ENCODE assay signal across 27 cellular contexts in genomic region chrX:140360284-140360683, GRCh38.
DNase-seq lines count a peak whose midpoint lies in the region; TF ChIP-seq lines count a peak whose summit lies in the region.
"Had no signal": no experiment of that assay in that cellular context is flagged by ENCODE, and none has a peak within 500 bp of the region (broad histone marks: within the 10 kb centered on the region; RNA-seq: fewer than 3 reads in every experiment).

No MANE protein-coding gene starts in this region.

- peaks cover 26% of the 10 kb centered on the region for H3K27me3 Mint-ChIP-seq in H9 (ENCODE audit: low read depth)
- peaks cover 7% of the 10 kb centered on the region for H3K27me3 Mint-ChIP-seq in nephron progenitor cell (ENCODE audit: low read depth, poor library complexity)
- H3K27me3 Mint-ChIP-seq: activated CD4-positive, alpha-beta T cell treated with anti-CD3 and anti-CD28 coated beads for 36 hours; activated naive CD8-positive, alpha-beta T cell; stimulated activated naive B cell treated with anti-CD40 and anti-IgM and Interleukin-4, amounts not matched to agents 10 μg/mL and 1 μg/mL and 100 μg/mL, for 72 hours had no signal

- H4K20me1 ChIP-seq in H9 (ENCODE audit: control insufficient read depth, insufficient read depth, insufficient read length) = no peaks in the 10 kb centered on the region

- no peak overlapping the region for H2BK5ac ChIP-seq in H9 (ENCODE audit: insufficient read length, low read length)

- H3K27ac ChIP-seq in H9 (ENCODE audit: insufficient read length, low read depth, low read length) = no peak overlapping the region
- H3K27ac ChIP-seq: 22Rv1, C4-2B, gastrocnemius medialis had no signal

- no peaks in the 10 kb centered on the region for H3K23me2 ChIP-seq in H9 (ENCODE audit: insufficient read length, low read depth, low read length, poor library complexity, severe bottlenecking)

- no peak overlapping the region for H3K4me3 Mint-ChIP-seq in H9
- H3K4me3 Mint-ChIP-seq in nephron progenitor cell = no peak overlapping the region
- H3K4me3 Mint-ChIP-seq: activated CD4-positive, alpha-beta T cell treated with anti-CD3 and anti-CD28 coated beads for 36 hours; activated naive CD8-positive, alpha-beta T cell; immature natural killer cell; stimulated activated naive B cell treated with anti-CD40 and anti-IgM and Interleukin-4, amounts not matched to agents 10 μg/mL and 1 μg/mL and 100 μg/mL, for 72 hours; T-helper 2 cell treated with Interferon-gamma antibody and Interleukin-4, amounts not matched to agents 5 μg/mL and 100 μg/mL, for 36 hours had no signal

- no peak overlapping the region for H2AK5ac ChIP-seq in H9 (ENCODE audit: insufficient read length, low read length)

- no peak overlapping the region for H2BK20ac ChIP-seq in H9 (ENCODE audit: low read depth, low read length, poor library complexity, severe bottlenecking)

- no peak overlapping the region for H3K18ac ChIP-seq in H9 (ENCODE audit: insufficient read length, low read depth, low read length)

- no peak overlapping the region for H3K23ac ChIP-seq in H9 (ENCODE audit: insufficient read length, low read depth, low read length)

- DNase-seq in DMS 273 (lab: John Stamatoyannopoulos, UW; ENCODE audit: unreplicated experiment) (peak; percentile 20), DMS 273 treated with DMSO at 0.1 percent for 48 hours (lab: John Stamatoyannopoulos, UW) (no peak), H9 (no peak), NCI-H748 treated with DMSO at 0.1 percent for 48 hours (lab: John Stamatoyannopoulos, UW) (peak; percentile 36), kidney tubule cell (ENCODE audit: low spot score) (peak; percentile 37), nephron progenitor cell (no peak), NCI-H2081 treated with DMSO at 0.1 percent for 48 hours (lab: John Stamatoyannopoulos, UW) (no peak)
- DNase-seq in effector CD4-positive, alpha-beta T cell = no peak
- DNase-seq: activated CD4-positive, alpha-beta T cell treated with anti-CD3 and anti-CD28 coated beads for 36 hours; activated effector memory CD4-positive, alpha-beta T cell treated with Interleukin-2 at 50 U/mL for 16 hours; activated T-cell treated with anti-CD3 and anti-CD28 coated beads for 4 hours; aorta; Calu3; caudate nucleus; dermis blood vessel endothelial cell; gastrocnemius medialis; hippocampal formation; immature natural killer cell; NCI-H1436; NCI-H774; OCI-M1; posterior cingulate gyrus; stimulated activated naive B cell treated with anti-CD40 and anti-IgM and Interleukin-4, amounts not matched to agents 10 μg/mL and 1 μg/mL and 100 μg/mL, for 72 hours had no signal

- no peak overlapping the region for H2BK12ac ChIP-seq in H9 (ENCODE audit: insufficient read length, low read depth, low read length)

- no peaks in the 10 kb centered on the region for H3K79me2 ChIP-seq in H9 (ENCODE audit: insufficient read depth, low read length)

- no peak overlapping the region for H3K4me2 ChIP-seq in H9 (ENCODE audit: insufficient read depth, insufficient read length, low read length)

- H3K27me3 ChIP-seq in H9 (ENCODE audit: insufficient read depth, low read length) = peaks cover 2% of the 10 kb centered on the region; the same call in 1 of the 2 replicates
- H3K27me3 ChIP-seq: gastrocnemius medialis had no signal

- H3K9me3 Mint-ChIP-seq in H9 (no peaks in the 10 kb centered on the region; a peak in 1 of 5 replicates), nephron progenitor cell (no peaks in the 10 kb centered on the region)
- H3K9me3 Mint-ChIP-seq: stimulated activated naive B cell treated with anti-CD40 and anti-IgM and Interleukin-4, amounts not matched to agents 10 μg/mL and 1 μg/mL and 100 μg/mL, for 72 hours; T-helper 2 cell treated with Interferon-gamma antibody and Interleukin-4, amounts not matched to agents 5 μg/mL and 100 μg/mL, for 36 hours had no signal

- no peak overlapping the region for H3K9ac ChIP-seq in H9 (ENCODE audit: extremely low read depth, insufficient read length, low read length)

- no peak overlapping the region for H4K91ac ChIP-seq in H9 (ENCODE audit: insufficient read length, low read depth, low read length)

- H2AFZ ChIP-seq in H9 (ENCODE audit: low read length) = no peak overlapping the region

- no peak overlapping the region for H4K5ac ChIP-seq in H9 (ENCODE audit: insufficient read length, low read depth, low read length)

- peaks cover 0 to 2% (median 0%) of the 10 kb centered on the region in 3 experiments; a peak in 1 of 7 replicates for H3K36me3 Mint-ChIP-seq in H9 (ENCODE audit: insufficient read depth in 1 of 3, low read depth in 3 of 3)
- H3K36me3 Mint-ChIP-seq in nephron progenitor cell (ENCODE audit: low read depth) = no peaks in the 10 kb centered on the region
- H3K36me3 Mint-ChIP-seq: activated naive CD8-positive, alpha-beta T cell; immature natural killer cell; stimulated activated naive B cell treated with anti-CD40 and anti-IgM and Interleukin-4, amounts not matched to agents 10 μg/mL and 1 μg/mL and 100 μg/mL, for 72 hours had no signal

- H3K79me1 ChIP-seq in H9 (ENCODE audit: insufficient read depth, low read depth, low read length, poor library complexity, severe bottlenecking) = no peaks in the 10 kb centered on the region

- H3K27ac Mint-ChIP-seq in H9 (peak overlapping the region in 2 of 3 experiments; percentile 69 to 94; a peak in 3 of 7 replicates), nephron progenitor cell (no peak overlapping the region)
- H3K27ac Mint-ChIP-seq: activated CD4-positive, alpha-beta T cell treated with anti-CD3 and anti-CD28 coated beads for 36 hours; activated naive CD8-positive, alpha-beta T cell; immature natural killer cell; stimulated activated naive B cell treated with anti-CD40 and anti-IgM and Interleukin-4, amounts not matched to agents 10 μg/mL and 1 μg/mL and 100 μg/mL, for 72 hours; T-helper 2 cell treated with Interferon-gamma antibody and Interleukin-4, amounts not matched to agents 5 μg/mL and 100 μg/mL, for 36 hours had no signal

- no peak overlapping the region for H3T11ph ChIP-seq in H9 (ENCODE audit: low read length)

- no peak overlapping the region for H4K8ac ChIP-seq in H9 (replicated peaks; ENCODE audit: insufficient read length, low read depth, low read length)

- H3K56ac ChIP-seq in H9 (ENCODE audit: insufficient read length, low read depth, low read length) = no peak overlapping the region

- no peak overlapping the region for H3K14ac ChIP-seq in H9 (ENCODE audit: insufficient read depth, low read length)

- peaks cover 4% of the 10 kb centered on the region; the same call in 1 of the 2 replicates for H3K4me1 ChIP-seq in H9 (ENCODE audit: insufficient read depth, low read length)
- H3K4me1 ChIP-seq: gastrocnemius medialis had no signal

- no peak for TF ChIP-seq CTCF in H9 (conservative IDR thresholded peaks at IDR 0.05)
- no peak for TF ChIP-seq CTCF in nephron progenitor cell (IDR thresholded peaks at IDR 0.05)

- no CpG with 5 or more reads among the region's 5 CpGs for WGBS in H9 (ENCODE audit: extremely low coverage, insufficient read length, low lambda C conversion rate)

- H2BK15ac ChIP-seq in H9 (ENCODE audit: low read depth, low read length) = no peak overlapping the region

- H2BK120ac ChIP-seq in H9 (ENCODE audit: low read depth, low read length, poor library complexity, severe bottlenecking) = no peak overlapping the region

- H3K4me1 Mint-ChIP-seq in H9 (peaks cover 41 to 43% of the 10 kb centered on the region in 2 experiments), nephron progenitor cell (peaks cover 7% of the 10 kb centered on the region)
- H3K4me1 Mint-ChIP-seq: activated CD4-positive, alpha-beta T cell treated with anti-CD3 and anti-CD28 coated beads for 36 hours; immature natural killer cell; stimulated activated naive B cell treated with anti-CD40 and anti-IgM and Interleukin-4, amounts not matched to agents 10 μg/mL and 1 μg/mL and 100 μg/mL, for 72 hours had no signal

- no peaks in the 10 kb centered on the region for H3K9me3 ChIP-seq in H9 (ENCODE audit: control insufficient read depth, low read depth, low read length)
- H3K9me3 ChIP-seq: gastrocnemius medialis had no signal

- no peak overlapping the region for H3K4ac ChIP-seq in H9 (ENCODE audit: low read depth, low read length)

Comparison
In these comparisons a context has a peak if more than half of its experiments do, and no peak if none do; other contexts are left out.
1. DNase-seq: peak in DMS 273 (single experiment), NCI-H748 treated with DMSO at 0.1 percent for 48 hours (single experiment) and kidney tubule cell (single experiment); none in DMS 273 treated with DMSO at 0.1 percent for 48 hours (single experiment), H9 (single experiment), nephron progenitor cell (single experiment), effector CD4-positive, alpha-beta T cell (single experiment) and NCI-H2081 treated with DMSO at 0.1 percent for 48 hours (single experiment).